In the genomic region with DNA sequence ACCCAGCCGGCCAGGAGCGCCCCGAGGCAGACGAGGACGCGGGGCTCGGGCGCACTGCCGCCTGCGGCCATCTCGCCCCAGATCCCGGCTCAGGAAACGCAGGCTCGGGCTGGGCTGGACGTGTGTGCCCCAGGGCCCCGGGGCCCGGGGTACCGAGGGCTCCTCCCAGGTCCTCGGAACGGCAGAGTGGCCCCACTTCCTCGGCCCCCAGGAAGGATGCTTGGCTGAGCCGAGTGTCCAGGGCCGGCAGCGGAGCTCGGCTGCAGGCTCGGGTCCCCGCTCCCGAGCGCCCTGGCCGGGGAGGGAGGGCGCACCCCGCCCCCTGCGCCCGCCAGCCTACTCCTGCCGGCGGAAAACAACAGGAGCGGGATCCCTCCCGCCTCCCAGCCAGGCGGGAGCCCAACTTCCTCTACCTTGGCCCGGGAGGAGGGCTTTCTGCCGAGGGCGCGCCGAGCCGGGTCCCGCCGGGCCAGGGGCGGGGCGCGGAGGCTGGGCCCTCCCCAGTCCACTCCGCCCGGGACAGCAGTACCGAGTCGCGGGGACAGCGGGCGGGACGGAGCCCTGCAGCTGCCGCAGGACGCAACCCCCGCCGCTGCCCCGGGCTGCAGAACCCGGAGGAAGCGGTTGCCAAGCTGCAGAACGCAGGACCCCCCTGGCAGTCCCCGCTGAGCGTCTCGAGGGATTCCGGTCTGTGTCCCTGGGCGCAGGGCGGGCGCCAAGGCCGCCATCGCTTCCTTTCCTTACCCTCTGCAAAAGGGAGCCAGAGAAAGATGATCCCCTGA, we compare ENCODE assay signal across 8 cellular contexts. TPM values are rescaled to one million over a fixed set of nuclear protein-coding genes. Genes with fewer than 3 reads are reported as not detected.
DNase-seq lines count a peak whose midpoint lies in the region; ATAC-seq and TF ChIP-seq lines count a peak whose summit lies in the region.

A gene with protein sequence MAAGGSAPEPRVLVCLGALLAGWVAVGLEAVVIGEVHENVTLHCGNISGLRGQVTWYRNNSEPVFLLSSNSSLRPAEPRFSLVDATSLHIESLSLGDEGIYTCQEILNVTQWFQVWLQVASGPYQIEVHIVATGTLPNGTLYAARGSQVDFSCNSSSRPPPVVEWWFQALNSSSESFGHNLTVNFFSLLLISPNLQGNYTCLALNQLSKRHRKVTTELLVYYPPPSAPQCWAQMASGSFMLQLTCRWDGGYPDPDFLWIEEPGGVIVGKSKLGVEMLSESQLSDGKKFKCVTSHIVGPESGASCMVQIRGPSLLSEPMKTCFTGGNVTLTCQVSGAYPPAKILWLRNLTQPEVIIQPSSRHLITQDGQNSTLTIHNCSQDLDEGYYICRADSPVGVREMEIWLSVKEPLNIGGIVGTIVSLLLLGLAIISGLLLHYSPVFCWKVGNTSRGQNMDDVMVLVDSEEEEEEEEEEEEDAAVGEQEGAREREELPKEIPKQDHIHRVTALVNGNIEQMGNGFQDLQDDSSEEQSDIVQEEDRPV (minus strand): TSS at position 411 of the 782 bp plus-strand sequence. CDS start 340 bp downstream, at position 71.

- peak within 1 kb of the TSS; percentile 66 for H3K9ac ChIP-seq in GM23248

- H3K4me1 ChIP-seq in CD4-positive, alpha-beta memory T cell (ENCODE audit: insufficient read depth, low read length): peaks cover 5% of the 10 kb centered on the region
- no peaks in the 10 kb centered on the region for H3K4me1 ChIP-seq in GM23248 (ENCODE audit: insufficient read depth)
- H3K4me1 ChIP-seq in esophagus muscularis mucosa: peaks cover 11 to 23% (median 17%) of the 10 kb centered on the region in 4 donors

- no peaks in the 10 kb centered on the region for H3K36me3 ChIP-seq in CD4-positive, alpha-beta memory T cell (ENCODE audit: insufficient read depth, low read length)
- H3K36me3 ChIP-seq in GM23248 (ENCODE audit: low read depth) (no peaks in the 10 kb centered on the region), esophagus muscularis mucosa (no peaks in the 10 kb centered on the region)

- H3K79me2 ChIP-seq in GM23248 (ENCODE audit: insufficient read depth): no peaks in the 10 kb centered on the region

- H3K4me2 ChIP-seq in GM23248 (ENCODE audit: unreplicated experiment): peak within 1 kb of the TSS; percentile 73

- WGBS in GM23248 (ENCODE audit: low coverage in 1 of 2, low lambda C conversion rate in 2 of 2, missing lambda C conversion rate in 2 of 2), 2 experiments: 1% methylated on average over 64 to 72 of the region's 75 CpGs
- WGBS in esophagus muscularis mucosa: 0% methylated on average over 33 of the region's 75 CpGs

- ATAC-seq in GM18519 (IDR thresholded peaks at IDR 0.05; ENCODE audit: low FRiP score, unreplicated experiment): no peak

- in situ Hi-C loops in GM23248 (cut with MboI): no loop called here

- DNase-seq in CD4-positive, alpha-beta memory T cell: peak in 4 of 5 donors; percentile 4 to 15 (median 8)
- peak; percentile 75 for DNase-seq in GM23248
- peak; percentile 61 for DNase-seq in NCI-H226
- peak; percentile 16 for DNase-seq in activated CD8-positive, alpha-beta memory T cell treated with anti-CD3 and anti-CD28 coated beads, Interleukin-2, amount 50 U/mL, for 4 hours
- DNase-seq in esophagus muscularis mucosa (ENCODE audit: extremely low spot score): no peak
- peak; percentile 62 for DNase-seq in midbrain (lab: John Stamatoyannopoulos, UW)
- peak in 45 of 49 donors; percentile 5 to 79 (median 46) for DNase-seq in substantia nigra (lab: John Stamatoyannopoulos, UW)

- H3K27ac ChIP-seq in CD4-positive, alpha-beta memory T cell (ENCODE audit: low read depth, low read length): no peak within 1 kb of the TSS
- H3K27ac ChIP-seq in GM23248 (no peak within 1 kb of the TSS), esophagus muscularis mucosa (replicated peaks in 1 of 4) (peak within 1 kb of the TSS; percentile 78 to 87 (median 80)), substantia nigra (ENCODE audit: low read depth, low read length, poor library complexity, severe bottlenecking) (peak within 1 kb of the TSS; percentile 11)

- H4K20me1 ChIP-seq in GM23248 (ENCODE audit: insufficient read depth): no peaks in the 10 kb centered on the region

- CTCF ChIA-PET in CD4-positive, alpha-beta memory T cell (lab: Charles Lee; ENCODE audit: partially characterized antibody): interaction anchor here (1.0 to 1.2 kb wide), 2 partner anchors 16 to 18 kb away, joined by 3 to 4 read pairs; no protein-coding TSS in a partner anchor

- peaks cover 5 to 10% of the 10 kb centered on the region in 2 donors for H3K27me3 Mint-ChIP-seq in CD4-positive, alpha-beta memory T cell

- no peaks in the 10 kb centered on the region for H3K9me2 ChIP-seq in GM23248 (ENCODE audit: insufficient read depth)

- peak within 1 kb of the TSS; percentile 11 to 49 for H3K4me3 ChIP-seq in CD4-positive, alpha-beta memory T cell (ENCODE audit: low read length in 2 of 2)
- peak within 1 kb of the TSS; percentile 78 for H3K4me3 ChIP-seq in GM23248
- H3K4me3 ChIP-seq in esophagus muscularis mucosa: peak within 1 kb of the TSS; percentile 71 to 93 (median 85)

- intact Hi-C loops in CD4-positive, alpha-beta memory T cell (cut with micrococcal nuclease): no loop called here
- intact Hi-C loops in esophagus muscularis mucosa (cut with DNase I): loop anchor here (2.0 kb wide), 1 partner anchor 43 kb away; the partner anchor contains the start of gene WSB2

- POLR2A ChIA-PET in CD4-positive, alpha-beta memory T cell (lab: Charles Lee; ENCODE audit: partially characterized antibody): no interaction called here

- no peaks in the 10 kb centered on the region for H3F3A ChIP-seq in GM23248 (ENCODE audit: insufficient read depth)

- no peaks in the 10 kb centered on the region for H3K9me3 ChIP-seq in CD4-positive, alpha-beta memory T cell (ENCODE audit: control insufficient read depth in 1 of 2, low read length in 2 of 2)
- H3K9me3 ChIP-seq in GM23248 (ENCODE audit: low read depth): no peaks in the 10 kb centered on the region
- H3K9me3 ChIP-seq in esophagus muscularis mucosa: no peaks in the 10 kb centered on the region

- H3K9me3 Mint-ChIP-seq in CD4-positive, alpha-beta memory T cell: no peaks in the 10 kb centered on the region

- peak within 1 kb of the TSS; percentile 92 for H2AFZ ChIP-seq in GM23248

- H3K36me3 Mint-ChIP-seq in CD4-positive, alpha-beta memory T cell: peaks cover 0 to 2% of the 10 kb centered on the region in 2 donors

- no peaks in the 10 kb centered on the region for H3K27me3 ChIP-seq in CD4-positive, alpha-beta memory T cell (ENCODE audit: insufficient read depth, low read length)
- H3K27me3 ChIP-seq in GM23248 (replicated peaks; ENCODE audit: insufficient read depth): no peaks in the 10 kb centered on the region
- H3K27me3 ChIP-seq in esophagus muscularis mucosa: no peaks in the 10 kb centered on the region

- peak within 1 kb of the TSS; percentile 86 to 97 (median 92) for H3K4me3 Mint-ChIP-seq in CD4-positive, alpha-beta memory T cell

- H3K27ac Mint-ChIP-seq in CD4-positive, alpha-beta memory T cell: peak within 1 kb of the TSS in 3 of 7 donors; percentile 56 to 85 (median 58)

- no peak for TF ChIP-seq POLR2A in esophagus muscularis mucosa (IDR thresholded peaks at IDR 0.05; ENCODE audit: low read depth)

- peak in 1 of 3 experiments; percentile 10 for TF ChIP-seq CTCF in esophagus muscularis mucosa (IDR thresholded peaks at IDR 0.05)

- TF ChIP-seq EP300 in esophagus muscularis mucosa (IDR thresholded peaks at IDR 0.05): no peak

- H3K4me1 Mint-ChIP-seq in CD4-positive, alpha-beta memory T cell: peaks cover 7 to 13% (median 10%) of the 10 kb centered on the region in 4 donors

RNA-seq across cellular contexts. Expression of the gene that starts here (rescaled TPM):
- 1 to 10 TPM; 4.8 to 5.1 TPM for total RNA-seq in CD4-positive, alpha-beta memory T cell
- 1 to 10 TPM in 1 of 2 donors, not detected in 1; 1.5 TPM for polyA plus RNA-seq in CD4-positive, alpha-beta memory T cell
- 11.6 and 40.1 TPM in 2 replicates for total RNA-seq in GM23248 (2014; rRNA removed; shearing (Covaris generic))
- 8.5 and 11.5 TPM in 2 replicates for polyA plus RNA-seq in GM23248 (2016; fragmentation: Nextera tagmentation; extraction: Ambion mirVana)
- 10 to 100 TPM; 14.1 to 71.7 (median 22.0) TPM for total RNA-seq in esophagus muscularis mucosa

Comparison
In these comparisons a context has a peak if more than half of its experiments do, and no peak if none do; other contexts are left out.
1. H3K27ac ChIP-seq: peak in esophagus muscularis mucosa (4 of 4) and substantia nigra (single experiment); none in CD4-positive, alpha-beta memory T cell (single experiment) and GM23248 (single experiment).
2. H3K4me3 ChIP-seq: peak in every context shown above with its lines; median percentile 85 in esophagus muscularis mucosa; 78 in GM23248; 30 in CD4-positive, alpha-beta memory T cell.